24 cellular contexts compared by ENCODE assay signal in the genomic region with DNA sequence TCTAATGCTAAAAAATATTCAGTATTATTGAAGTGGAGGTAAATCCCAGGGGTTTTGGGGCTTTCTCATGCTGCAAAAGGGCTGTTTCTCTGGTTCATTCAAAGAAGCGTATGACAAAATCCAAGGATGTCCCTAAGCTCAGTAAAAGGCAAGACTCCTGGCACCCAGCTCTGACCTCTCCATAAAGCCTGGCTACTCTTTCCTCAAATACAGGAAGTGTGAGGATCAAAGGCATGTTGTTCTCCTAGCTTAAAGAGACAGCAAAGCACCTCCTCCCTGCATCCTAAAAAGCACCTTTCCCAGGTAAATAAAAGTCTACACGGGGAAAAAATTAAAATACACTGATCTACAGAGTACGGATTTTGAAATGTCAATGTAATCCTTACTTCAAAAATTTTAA.
A peak's percentile ranks its signal among the peaks of the same experiment; 100 is the strongest.
DNase-seq lines count a peak whose midpoint lies in the region; FAIRE-seq and TF ChIP-seq lines count a peak whose summit lies in the region.
"Had no signal": no experiment of that assay in that cellular context is flagged by ENCODE, and none has a peak within 500 bp of the region (broad histone marks: within the 10 kb centered on the region; RNA-seq: fewer than 3 reads in every experiment).

No MANE protein-coding gene starts in this region.

- no peaks in the 10 kb centered on the region for H3K79me2 ChIP-seq in mammary epithelial cell (ENCODE audit: insufficient read depth, low read length)
- no peaks in the 10 kb centered on the region for H3K79me2 ChIP-seq in keratinocyte (ENCODE audit: control insufficient read depth, insufficient read depth, low read length)

- H2AFZ ChIP-seq in mammary epithelial cell (ENCODE audit: low read depth, low read length): peak overlapping the region; percentile 38
- H2AFZ ChIP-seq in keratinocyte (ENCODE audit: control insufficient read depth, low read length): peak overlapping the region; percentile 74

- H3K4me3 Mint-ChIP-seq in CD14-positive monocyte: no peak overlapping the region
- H3K4me3 Mint-ChIP-seq: activated naive CD4-positive, alpha-beta T cell treated with anti-CD3 and anti-CD28 coated beads, Interleukin-2, amount 50 U/mL, for 24 hours; activated T-helper 1 cell treated with anti-CD3 and anti-CD28 coated beads, Interleukin-12 subunit alpha, Interleukin-12 subunit beta, Interleukin-2, Interleukin-4 antibody, amounts not matched to agents 30 ng/mL and 10 ng/mL and 1 ng/mL, durations not matched to agents 14 hours and 24 hours and 36 hours; T-helper 2 cell treated with Interferon-gamma antibody and Interleukin-4, amounts not matched to agents 5 μg/mL and 100 μg/mL, for 36 hours; WTC11 had no signal

- no peak overlapping the region for H3K9ac ChIP-seq in mammary epithelial cell (ENCODE audit: insufficient read depth, low read length)
- no peak overlapping the region for H3K9ac ChIP-seq in keratinocyte (ENCODE audit: control insufficient read depth, extremely low read depth, insufficient read depth, low read length)
- H3K9ac ChIP-seq: BLaER1 had no signal

- intact Hi-C loops in mammary epithelial cell (cut with micrococcal nuclease) (loop anchor here (10.0 kb wide), 1 partner anchor 390 kb away; no protein-coding TSS in a partner anchor), breast epithelium (cut with DNase I; ENCODE audit: low total_unique reads) (no loop called here), CD14-positive monocyte (cut with micrococcal nuclease) (loop anchor here in 1 of 2 donors (10.0 kb wide), 1 partner anchor 590 kb away; no protein-coding TSS in a partner anchor)

- H3K4me2 ChIP-seq in mammary epithelial cell (ENCODE audit: insufficient read depth, low read depth, low read length): no peak overlapping the region
- no peak overlapping the region for H3K4me2 ChIP-seq in keratinocyte (ENCODE audit: control insufficient read depth, extremely low read depth, insufficient read depth, low read depth, low read length)
- H3K4me2 ChIP-seq: BLaER1 had no signal

- TF ChIP-seq CTCF in mammary epithelial cell (conservative IDR thresholded peaks at IDR 0.05 in 1 of 2, IDR thresholded peaks at IDR 0.05 in 1 of 2; ENCODE audit: extremely low read depth in 1 of 2, insufficient read depth in 1 of 2, low read depth in 1 of 2, low read length in 2 of 2): no peak
- TF ChIP-seq CTCF in breast epithelium (IDR thresholded peaks at IDR 0.05): no peak
- TF ChIP-seq CTCF in VCaP (conservative IDR thresholded peaks at IDR 0.05): no peak
- TF ChIP-seq CTCF in keratinocyte (optimal IDR thresholded peaks at IDR 0.05 in 1 of 3, IDR thresholded peaks at IDR 0.05 in 1 of 3, conservative IDR thresholded peaks at IDR 0.05 in 1 of 3; ENCODE audit: extremely low read depth in 1 of 3, insufficient read depth in 2 of 3, low read length in 3 of 3): no peak
- TF ChIP-seq CTCF in CD14-positive monocyte (IDR thresholded peaks at IDR 0.05): no peak

- in situ Hi-C loops in mammary epithelial cell (cut with MboI; ENCODE audit: low sequenced_read_pairs in 2 of 2): loop anchor here (10.0 to 25.0 kb wide), 2 partner anchors 128 to 590 kb away; partner anchors contain the start of gene LMNTD1 (in 1 of the 2)

- dilution Hi-C loops in mammary epithelial cell (cut with HindIII; ENCODE audit: low sequenced_read_pairs): loop anchor here (10.0 kb wide), 1 partner anchor 600 kb away; no protein-coding TSS in a partner anchor
- dilution Hi-C loops in keratinocyte (cut with MboI; ENCODE audit: extremely low pct_ligation_motif_present, low sequenced_read_pairs): no loop called here

- FAIRE-seq in keratinocyte (lab: Jason Lieb, UNC): peak; percentile 46
- FAIRE-seq: small intestine had no signal

- H3K27ac ChIP-seq in mammary epithelial cell (ENCODE audit: insufficient read depth, low read depth, low read length): no peak overlapping the region
- no peak overlapping the region for H3K27ac ChIP-seq in breast epithelium
- peak overlapping the region; percentile 31 for H3K27ac ChIP-seq in VCaP
- H3K27ac ChIP-seq in keratinocyte (ENCODE audit: control insufficient read depth, insufficient read depth, low read length): no peak overlapping the region
- H3K27ac ChIP-seq: ascending aorta, BLaER1 had no signal

- no peaks in the 10 kb centered on the region for H3K9me1 ChIP-seq in keratinocyte (ENCODE audit: control insufficient read depth, extremely low read depth, insufficient read depth, low read length)

- BruUV-seq in mammary epithelial cell (replicated peaks; lab: Mats Ljungman, UMichigan): no TSS peak

- H3K27me3 ChIP-seq in mammary epithelial cell (ENCODE audit: insufficient read depth, low read length) (no peaks in the 10 kb centered on the region), breast epithelium (no peaks in the 10 kb centered on the region), keratinocyte (ENCODE audit: control insufficient read depth, extremely low read depth, insufficient read depth, low read length) (no peaks in the 10 kb centered on the region)
- H3K27me3 ChIP-seq: ascending aorta, BLaER1, MG63 had no signal

- peaks cover 1 to 4% (median 2%) of the 10 kb centered on the region in 3 donors for H3K27me3 Mint-ChIP-seq in CD14-positive monocyte (ENCODE audit: low read depth in 3 of 3)
- H3K27me3 Mint-ChIP-seq: activated naive CD4-positive, alpha-beta T cell treated with anti-CD3 and anti-CD28 coated beads, Interleukin-2, amount 50 U/mL, for 24 hours had no signal

- no peaks in the 10 kb centered on the region for H3K36me3 Mint-ChIP-seq in CD14-positive monocyte
- H3K36me3 Mint-ChIP-seq: activated naive CD4-positive, alpha-beta T cell treated with anti-CD3 and anti-CD28 coated beads, Interleukin-2, amount 50 U/mL, for 24 hours; WTC11 had no signal

- H3K9me3 ChIP-seq in mammary epithelial cell (replicated peaks; ENCODE audit: insufficient read depth, low read length) (no peaks in the 10 kb centered on the region), breast epithelium (no peaks in the 10 kb centered on the region), keratinocyte (ENCODE audit: control insufficient read depth, low read depth, low read length) (no peaks in the 10 kb centered on the region)
- H3K9me3 ChIP-seq: ascending aorta, BLaER1, MG63 had no signal

- H4K20me1 ChIP-seq in mammary epithelial cell (ENCODE audit: insufficient read depth, low read length) (no peaks in the 10 kb centered on the region), keratinocyte (ENCODE audit: control insufficient read depth, extremely low read depth, insufficient read depth, low read length) (no peaks in the 10 kb centered on the region)
- H4K20me1 ChIP-seq: BLaER1 had no signal

- DNase-seq in mammary epithelial cell (no peak), breast epithelium (ENCODE audit: low spot score in 2 of 2) (no peak), keratinocyte (ENCODE audit: low read depth, low spot score) (no peak), NCI-H1694 treated with DMSO at 0.1 percent for 48 hours (lab: John Stamatoyannopoulos, UW) (no peak), AG08396 (ENCODE audit: low spot score) (no peak), CD14-positive monocyte (ENCODE audit: low spot score) (no peak)
- DNase-seq in stimulated activated CD4-positive, alpha-beta T cell treated with anti-CD3 and anti-CD28 coated beads, Interleukin-2, amount 100 ng/mL, for 24 hours: no peak
- DNase-seq: activated CD4-positive, alpha-beta T cell treated with anti-CD3 and anti-CD28 coated beads, Interleukin-2, amount 50 U/mL, for 1 hour; caudate nucleus; COR-L47; dermis blood vessel endothelial cell; DMS79 treated with DMSO at 0.1 percent for 48 hours; MG63; NCI-H1436 treated with DMSO at 0.1 percent for 48 hours; NCI-H524 treated with DMSO at 0.1 percent for 48 hours; RPMI8226; small intestine had no signal

- no peak for TF ChIP-seq POLR2A in breast epithelium (IDR thresholded peaks at IDR 0.05)

- H3K4me1 ChIP-seq in mammary epithelial cell (ENCODE audit: insufficient read depth, low read length) (peaks cover 21% of the 10 kb centered on the region), breast epithelium (no peaks in the 10 kb centered on the region), keratinocyte (ENCODE audit: control insufficient read depth, extremely low read depth, insufficient read depth, low read length) (peaks cover 18% of the 10 kb centered on the region)
- H3K4me1 ChIP-seq: ascending aorta had no signal

- H3K4me3 ChIP-seq in mammary epithelial cell (replicated peaks in 1 of 3; ENCODE audit: insufficient read depth in 1 of 3, low read depth in 2 of 3, low read length in 3 of 3) (no peak overlapping the region), breast epithelium (no peak overlapping the region), keratinocyte (ENCODE audit: control insufficient read depth in 2 of 3, extremely low read depth in 1 of 3, insufficient read depth in 2 of 3, low read depth in 1 of 3, low read length in 3 of 3) (no peak overlapping the region)
- H3K4me3 ChIP-seq: ascending aorta, BLaER1, MG63 had no signal

- CTCF ChIA-PET in mammary epithelial cell (lab: Charles Lee; ENCODE audit: low non-redundant PET): no interaction called here

- H3K4me1 Mint-ChIP-seq in CD14-positive monocyte: peaks cover 2% of the 10 kb centered on the region

- H3K36me3 ChIP-seq in mammary epithelial cell (ENCODE audit: insufficient read depth, low read length) (no peaks in the 10 kb centered on the region), breast epithelium (no peaks in the 10 kb centered on the region), keratinocyte (ENCODE audit: control insufficient read depth in 2 of 2, extremely low read depth in 1 of 2, insufficient read depth in 2 of 2, low read length in 2 of 2) (no peaks in the 10 kb centered on the region)
- H3K36me3 ChIP-seq: ascending aorta, BLaER1, MG63 had no signal

- 78% methylated on average over 3 of the region's 3 CpGs for WGBS in mammary epithelial cell (ENCODE audit: low coverage, missing lambda C conversion rate)

- H3K27ac Mint-ChIP-seq in CD14-positive monocyte: no peak overlapping the region
- H3K27ac Mint-ChIP-seq: activated naive CD4-positive, alpha-beta T cell treated with anti-CD3 and anti-CD28 coated beads, Interleukin-2, amount 50 U/mL, for 24 hours; activated T-helper 1 cell treated with anti-CD3 and anti-CD28 coated beads, Interleukin-12 subunit alpha, Interleukin-12 subunit beta, Interleukin-2, Interleukin-4 antibody, amounts not matched to agents 30 ng/mL and 10 ng/mL and 1 ng/mL, durations not matched to agents 14 hours and 24 hours and 36 hours; T-helper 2 cell treated with Interferon-gamma antibody and Interleukin-4, amounts not matched to agents 5 μg/mL and 100 μg/mL, for 36 hours; WTC11 had no signal

- peaks cover 0 to 2% (median 0%) of the 10 kb centered on the region in 7 donors for H3K9me3 Mint-ChIP-seq in CD14-positive monocyte
- H3K9me3 Mint-ChIP-seq: activated naive CD4-positive, alpha-beta T cell treated with anti-CD3 and anti-CD28 coated beads, Interleukin-2, amount 50 U/mL, for 24 hours; activated T-helper 1 cell treated with anti-CD3 and anti-CD28 coated beads, Interleukin-12 subunit alpha, Interleukin-12 subunit beta, Interleukin-2, Interleukin-4 antibody, amounts not matched to agents 30 ng/mL and 10 ng/mL and 1 ng/mL, durations not matched to agents 14 hours and 24 hours and 36 hours; T-helper 2 cell treated with Interferon-gamma antibody and Interleukin-4, amounts not matched to agents 5 μg/mL and 100 μg/mL, for 36 hours; WTC11 had no signal
